ENCODE assay signal across 10 cellular contexts in the genomic region with DNA sequence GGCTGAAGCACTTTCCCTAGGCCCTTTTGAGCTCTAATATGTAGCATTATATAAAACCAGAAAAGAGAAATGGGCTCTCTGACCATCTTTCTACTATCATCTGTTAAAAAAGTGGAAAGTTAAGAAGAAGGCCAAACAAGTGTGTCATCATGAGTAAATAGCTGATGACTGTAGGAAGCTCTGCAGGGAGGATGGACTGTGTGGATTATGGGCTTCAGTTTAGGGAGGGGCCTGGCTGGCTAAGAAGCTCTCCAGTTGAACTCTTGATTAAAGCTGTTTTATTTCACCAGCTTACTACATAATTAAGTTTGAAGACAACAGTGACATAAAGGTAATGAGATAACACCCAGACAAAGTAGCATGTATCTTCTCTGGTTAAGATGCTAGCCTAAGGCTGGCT. TPM values are rescaled to one million over a fixed set of nuclear protein-coding genes. Genes with fewer than 3 reads are reported as not detected.
DNase-seq lines count a peak whose midpoint lies in the region; ATAC-seq and TF ChIP-seq lines count a peak whose summit lies in the region.
"Had no signal": no experiment of that assay in that cellular context is flagged by ENCODE, and none has a peak within 500 bp of the region (broad histone marks: within the 10 kb centered on the region; RNA-seq: fewer than 3 reads in every experiment).

No MANE protein-coding gene starts in this region.

- peaks cover 47% of the 10 kb centered on the region for H3K36me3 ChIP-seq in CD8-positive, alpha-beta memory T cell (ENCODE audit: insufficient read depth, low read length)
- H3K36me3 ChIP-seq in MG63 = peaks cover 86% of the 10 kb centered on the region

- H3K27ac Mint-ChIP-seq in CD8-positive, alpha-beta memory T cell = peak overlapping the region; percentile 19 to 90 (median 72)
- peak overlapping the region; percentile 47 for H3K27ac Mint-ChIP-seq in chondrocyte (ENCODE audit: unreplicated experiment)
- peak overlapping the region in 2 of 3 experiments; percentile 68 to 74 for H3K27ac Mint-ChIP-seq in nephron
- H3K27ac Mint-ChIP-seq in CD14-positive monocyte = no peak overlapping the region

- no peaks in the 10 kb centered on the region for H3K27me3 ChIP-seq in CD8-positive, alpha-beta memory T cell (ENCODE audit: insufficient read depth, low read length, poor library complexity, severe bottlenecking)
- H3K27me3 ChIP-seq in MG63 = no peaks in the 10 kb centered on the region

- POLR2A ChIA-PET in CD8-positive, alpha-beta memory T cell (lab: Charles Lee) = no interaction called here

- peaks cover 24 to 32% (median 32%) of the 10 kb centered on the region in 3 donors for H3K4me1 Mint-ChIP-seq in CD8-positive, alpha-beta memory T cell
- H3K4me1 Mint-ChIP-seq in chondrocyte (ENCODE audit: low read depth) (peaks cover 53% of the 10 kb centered on the region), nephron (no peaks in the 10 kb centered on the region), CD14-positive monocyte (peaks cover 12% of the 10 kb centered on the region)

- no peak overlapping the region for H3K27ac ChIP-seq in CD8-positive, alpha-beta memory T cell (ENCODE audit: low read depth, low read length)

- TF ChIP-seq CTCF in chondrocyte (IDR thresholded peaks at IDR 0.05) = no peak
- TF ChIP-seq CTCF in nephron (IDR thresholded peaks at IDR 0.05; ENCODE audit: unreplicated experiment in 3 of 3) = no peak
- TF ChIP-seq CTCF in CD14-positive monocyte (IDR thresholded peaks at IDR 0.05) = no peak

- H3K27me3 Mint-ChIP-seq in CD8-positive, alpha-beta memory T cell = no peaks in the 10 kb centered on the region
- H3K27me3 Mint-ChIP-seq in chondrocyte (ENCODE audit: low read depth) = no peaks in the 10 kb centered on the region
- no peaks in the 10 kb centered on the region for H3K27me3 Mint-ChIP-seq in nephron (ENCODE audit: low read depth)
- no peaks in the 10 kb centered on the region for H3K27me3 Mint-ChIP-seq in CD14-positive monocyte (ENCODE audit: low read depth in 3 of 3)

- peaks cover 0 to 81% (median 13%) of the 10 kb centered on the region in 3 donors for H3K36me3 Mint-ChIP-seq in CD8-positive, alpha-beta memory T cell
- H3K36me3 Mint-ChIP-seq in chondrocyte (ENCODE audit: low read depth) (peaks cover 25% of the 10 kb centered on the region), nephron (ENCODE audit: low read depth) (peaks cover 71% of the 10 kb centered on the region), CD14-positive monocyte (peaks cover 74 to 86% of the 10 kb centered on the region in 2 donors)

- H3K4me3 Mint-ChIP-seq in CD8-positive, alpha-beta memory T cell = no peak overlapping the region
- H3K4me3 Mint-ChIP-seq in chondrocyte (ENCODE audit: unreplicated experiment) (no peak overlapping the region), nephron (no peak overlapping the region), CD14-positive monocyte (no peak overlapping the region)

- no peaks in the 10 kb centered on the region for H3K9me3 ChIP-seq in CD8-positive, alpha-beta memory T cell (ENCODE audit: low read length)
- H3K9me3 ChIP-seq in MG63 = no peaks in the 10 kb centered on the region

- H3K4me1 ChIP-seq in CD8-positive, alpha-beta memory T cell (ENCODE audit: insufficient read depth, low read length) = peaks cover 17% of the 10 kb centered on the region

- intact Hi-C loops in CD14-positive monocyte (cut with micrococcal nuclease) = no loop called here

- DNase-seq in CD8-positive, alpha-beta memory T cell = no peak
- DNase-seq in MG63 = peak; percentile 67
- no peak for DNase-seq in chondrocyte (ENCODE audit: low spot score)
- no peak for DNase-seq in cerebellum (ENCODE audit: low spot score)
- DNase-seq in CD14-positive monocyte (ENCODE audit: low spot score) = no peak
- DNase-seq in NCI-H1930 (lab: John Stamatoyannopoulos, UW) = no peak
- DNase-seq: MM.1S had no signal

- CTCF ChIA-PET in CD8-positive, alpha-beta memory T cell (lab: Charles Lee) = no interaction called here

- no peak for ATAC-seq in GM21447 (IDR thresholded peaks at IDR 0.05; ENCODE audit: unreplicated experiment)
- ATAC-seq: activated CD4-positive, CD25-positive, alpha-beta regulatory T cell treated with anti-CD3 and anti-CD28 coated beads, Interleukin-2, amount 50 U/mL, for 24 hours had no signal

- no peaks in the 10 kb centered on the region for H3K9me3 Mint-ChIP-seq in CD8-positive, alpha-beta memory T cell
- H3K9me3 Mint-ChIP-seq in chondrocyte (ENCODE audit: low read depth) (no peaks in the 10 kb centered on the region), nephron (no peaks in the 10 kb centered on the region), CD14-positive monocyte (no peaks in the 10 kb centered on the region)

- no peak overlapping the region for H3K4me3 ChIP-seq in CD8-positive, alpha-beta memory T cell (ENCODE audit: low read length)
- no peak overlapping the region for H3K4me3 ChIP-seq in MG63

RNA-seq across cellular contexts. Expression of gene INTS14, which starts 30.6 kb away (rescaled TPM):
- total RNA-seq in CD8-positive, alpha-beta memory T cell = 10 to 100 TPM; 62.0 to 64.7 TPM
- 29.9 TPM for polyA plus RNA-seq in CD8-positive, alpha-beta memory T cell
- total RNA-seq in MG63 (2014; rRNA removed; shearing (Covaris generic); ENCODE audit: low replicate concordance) = 26.3 and 34.6 TPM in 2 replicates
- 25.4 to 33.0 TPM (median 30.9 TPM) in 3 replicates for total RNA-seq in chondrocyte
- total RNA-seq in cerebellum = 32.2 TPM
- polyA plus RNA-seq in CD14-positive monocyte = 10 to 100 TPM; 10.1 to 12.0 TPM

RNA-seq across cellular contexts. Expression of gene SLC24A1, which starts 41.5 kb away (rescaled TPM):
- 1 to 10 TPM; 4.2 to 4.3 TPM for total RNA-seq in CD8-positive, alpha-beta memory T cell
- polyA plus RNA-seq in CD8-positive, alpha-beta memory T cell = 3.8 TPM
- 3.3 and 10.1 TPM in 2 replicates for total RNA-seq in MG63 (2014; rRNA removed; shearing (Covaris generic); ENCODE audit: low replicate concordance)
- 8.7 to 11.1 TPM (median 10.7 TPM) in 3 replicates for total RNA-seq in chondrocyte
- total RNA-seq in cerebellum = 3.2 TPM
- under 1 TPM; 0.80 to 0.83 TPM for polyA plus RNA-seq in CD14-positive monocyte

RNA-seq across cellular contexts. Expression of gene HACD3, which starts 50.0 kb away (rescaled TPM):
- 10 to 100 TPM; 46.1 to 51.4 TPM for total RNA-seq in CD8-positive, alpha-beta memory T cell
- 40.3 TPM for polyA plus RNA-seq in CD8-positive, alpha-beta memory T cell
- total RNA-seq in MG63 (2014; rRNA removed; shearing (Covaris generic); ENCODE audit: low replicate concordance) = 111 and 147 TPM in 2 replicates
- total RNA-seq in chondrocyte (68.2 to 80.4 TPM (median 69.9 TPM) in 3 replicates), cerebellum (115 TPM)
- polyA plus RNA-seq in CD14-positive monocyte = 10 to 100 TPM; 10.8 to 12.1 TPM

Comparison
In these comparisons a context has a peak if more than half of its experiments do, and no peak if none do; other contexts are left out.
1. H3K27ac Mint-ChIP-seq: peak in CD8-positive, alpha-beta memory T cell (8 of 8), chondrocyte (single experiment) and nephron (2 of 3); none in CD14-positive monocyte (0 of 7).